Comparison of ENCODE assay signal across 6 cellular contexts in the genomic region with DNA sequence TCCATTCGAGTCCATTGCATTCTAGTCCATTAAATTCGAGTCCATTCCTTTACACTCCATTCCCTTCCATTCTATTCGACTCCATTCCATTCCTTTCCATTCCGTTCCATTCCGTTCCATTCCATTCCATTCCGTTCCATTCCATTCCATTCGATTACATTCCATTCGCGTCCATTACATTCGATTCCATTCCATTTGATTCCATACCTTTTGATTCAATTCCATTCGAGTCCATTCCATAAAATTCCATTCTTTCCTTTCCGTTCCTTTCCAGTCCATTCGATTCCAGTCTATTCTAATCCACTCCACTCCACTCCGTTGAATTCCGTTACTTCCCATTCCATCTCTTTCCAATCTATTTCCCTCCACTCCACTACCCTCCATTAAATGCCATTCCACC.
DNase-seq lines count a peak whose midpoint lies in the region; ATAC-seq, FAIRE-seq and TF ChIP-seq lines count a peak whose summit lies in the region.
"Not testable (repeated sequence)": the region's sequence is repeated elsewhere in the genome, so short reads cannot be mapped to it uniquely, and the experiment has no call there.

No MANE protein-coding gene starts in this region.

- not testable (repeated sequence) for H3K79me1 ChIP-seq in IMR-90 (ENCODE audit: low read depth in 1 of 2, low read length in 2 of 2); mesendoderm (ENCODE audit: low read length)

- H2AFZ ChIP-seq in IMR-90 (replicated peaks; ENCODE audit: low read length, poor library complexity); HepG2 (ENCODE audit: low read length): not testable (repeated sequence)

- not testable (repeated sequence) for H3K4me1 ChIP-seq in HUES48 (ENCODE audit: control insufficient read depth, insufficient read depth, low read length); IMR-90 (ENCODE audit: control insufficient read depth, insufficient read depth, low read length); iPS-18a (ENCODE audit: control insufficient read depth, low read depth, low read length); HepG2 (ENCODE audit: insufficient read depth, low read length); mesendoderm (ENCODE audit: control insufficient read depth, low read depth, low read length); subcutaneous abdominal adipose tissue (ENCODE audit: control insufficient read depth in 5 of 5, insufficient read depth in 5 of 5, low read length in 5 of 5)

- not testable (repeated sequence) for H3K56ac ChIP-seq in IMR-90 (ENCODE audit: extremely low read depth, insufficient read depth, low read length); mesendoderm (ENCODE audit: low read length)

- not testable (repeated sequence) for H2AK9ac ChIP-seq in IMR-90 (replicated peaks; ENCODE audit: low read depth, low read length, poor library complexity)

- H3K9me3 ChIP-seq in HUES48 (ENCODE audit: control insufficient read depth, insufficient read depth, low read length); HepG2 (ENCODE audit: low read length): not testable (repeated sequence)
- peaks cover 46% of the 10 kb centered on the region for H3K9me3 ChIP-seq in IMR-90 (ENCODE audit: control insufficient read depth, insufficient read depth, low read length)
- H3K9me3 ChIP-seq in iPS-18a (ENCODE audit: control insufficient read depth, low read depth, low read length), result peaks cover 100% of the 10 kb centered on the region
- peaks cover 31 to 100% (median 95%) of the 10 kb centered on the region in 5 donors for H3K9me3 ChIP-seq in subcutaneous abdominal adipose tissue (ENCODE audit: control insufficient read depth in 5 of 5, low read length in 5 of 5)

- not testable (repeated sequence) for FAIRE-seq in HepG2 (lab: Jason Lieb, UNC)

- not testable (repeated sequence) for H3K18ac ChIP-seq in IMR-90 (ENCODE audit: low read depth, low read length); mesendoderm (ENCODE audit: low read length)

- not testable (repeated sequence) for TF ChIP-seq CTCF in IMR-90 (conservative IDR thresholded peaks at IDR 0.05; ENCODE audit: low read depth, low read length); HepG2 (CRISPR knock-in tag; IDR thresholded peaks at IDR 0.05)

- H4K5ac ChIP-seq in IMR-90 (ENCODE audit: low read depth, low read length); mesendoderm (ENCODE audit: low read length): not testable (repeated sequence)

- TF ChIP-seq EP300 in HepG2 (IDR thresholded peaks at IDR 0.05; ENCODE audit: low read depth in 2 of 2, low read length in 2 of 2); HepG2 (CRISPR knock-in tag; IDR thresholded peaks at IDR 0.05; ENCODE audit: borderline replicate concordance): not testable (repeated sequence)

- H4K91ac ChIP-seq in IMR-90 (ENCODE audit: insufficient read depth, low read depth, low read length), result not testable (repeated sequence)

- intact Hi-C loops in IMR-90 (cut with micrococcal nuclease); HepG2 (cut with micrococcal nuclease; ENCODE audit: unreplicated experiment): not testable (repeated sequence)

- H2BK5ac ChIP-seq in IMR-90 (ENCODE audit: low read depth, low read length, poor library complexity, severe bottlenecking), result peak overlapping the region; percentile 71
- not testable (repeated sequence) for H2BK5ac ChIP-seq in mesendoderm (ENCODE audit: low read length)

- dilution Hi-C loops in IMR-90 (cut with HindIII; ENCODE audit: low sequenced_read_pairs, unreplicated experiment), result not testable (repeated sequence)

- not testable (repeated sequence) for H4K8ac ChIP-seq in IMR-90 (ENCODE audit: low read depth in 2 of 2, low read length in 2 of 2); mesendoderm (ENCODE audit: low read depth, low read length)

- not testable (repeated sequence) for BruUV-seq in IMR-90 (replicated peaks; lab: Mats Ljungman, UMichigan); HepG2 (replicated peaks; lab: Mats Ljungman, UMichigan)

- TF ChIP-seq POLR2A in IMR-90 (IDR thresholded peaks at IDR 0.05; ENCODE audit: low read depth, low read length); HepG2 (IDR thresholded peaks at IDR 0.05; ENCODE audit: insufficient read depth in 1 of 2, low read depth in 2 of 2, low read length in 2 of 2): not testable (repeated sequence)

- not testable (repeated sequence) for H3K23ac ChIP-seq in IMR-90 (ENCODE audit: low read depth, low read length); mesendoderm (ENCODE audit: low read length)

- not testable (repeated sequence) for H2BK120ac ChIP-seq in IMR-90 (ENCODE audit: low read depth, low read length); mesendoderm (ENCODE audit: low read depth, low read length)

- H3K4ac ChIP-seq in IMR-90 (ENCODE audit: low read depth, low read length); mesendoderm (ENCODE audit: low read depth, low read length): not testable (repeated sequence)

- H3K9me1 ChIP-seq in IMR-90 (ENCODE audit: insufficient read depth, low read length), result not testable (repeated sequence)

- H3K27ac ChIP-seq in HUES48 (ENCODE audit: low read depth, low read length); IMR-90 (ENCODE audit: insufficient read depth, low read length); iPS-18a (ENCODE audit: low read length); HepG2 (ENCODE audit: extremely low read length, insufficient read depth, low read length); mesendoderm (ENCODE audit: low read depth, low read length); subcutaneous abdominal adipose tissue (ENCODE audit: low read depth, low read length): not testable (repeated sequence)

- not testable (repeated sequence) for TF ChIP-seq RAD21 in IMR-90 (IDR thresholded peaks at IDR 0.05; ENCODE audit: low read length); HepG2 (CRISPR knock-in tag; IDR thresholded peaks at IDR 0.05)

- CTCF ChIA-PET in IMR-90 (lab: Yijun Ruan, JAX); HepG2 (lab: Yijun Ruan, JAX; ENCODE audit: low intra/inter-chr PET ratio, low total read pairs): not testable (repeated sequence)

- H4K20me1 ChIP-seq in IMR-90 (ENCODE audit: insufficient read depth, low read length); HepG2 (ENCODE audit: insufficient read depth, low read length): not testable (repeated sequence)

- not testable (repeated sequence) for H3K79me2 ChIP-seq in HepG2 (ENCODE audit: insufficient read depth, low read length); mesendoderm (ENCODE audit: control insufficient read depth, insufficient read depth, low read length)

- in situ Hi-C loops in IMR-90 (cut with MboI; ENCODE audit: low sequenced_read_pairs); HepG2 (cut with HindIII; ENCODE audit: extremely low pct_ligation_motif_present, low pct_unique_long_range_greater_than_20kb): not testable (repeated sequence)

- H3K27me3 ChIP-seq in HUES48 (ENCODE audit: control insufficient read depth, insufficient read depth, low read length); IMR-90 (ENCODE audit: control insufficient read depth, insufficient read depth, low read length); iPS-18a (ENCODE audit: control insufficient read depth, insufficient read depth, low read length); HepG2 (ENCODE audit: control insufficient read depth in 1 of 2, insufficient read depth in 2 of 2, low read length in 2 of 2); mesendoderm (ENCODE audit: insufficient read depth, low read length, poor library complexity); subcutaneous abdominal adipose tissue (ENCODE audit: control insufficient read depth in 5 of 5, insufficient read depth in 4 of 5, low read length in 5 of 5): not testable (repeated sequence)

- ATAC-seq in IMR-90 (ENCODE audit: low read depth); HepG2: not testable (repeated sequence)

- H3K9ac ChIP-seq in HUES48 (ENCODE audit: low read depth, low read length); IMR-90 (ENCODE audit: low read depth, low read length); iPS-18a (ENCODE audit: low read length); HepG2 (ENCODE audit: insufficient read depth, low read depth, low read length); mesendoderm (ENCODE audit: low read length); subcutaneous abdominal adipose tissue (ENCODE audit: low read length in 5 of 5): not testable (repeated sequence)

- not testable (repeated sequence) for H2AK5ac ChIP-seq in IMR-90 (ENCODE audit: low read depth, low read length); mesendoderm (ENCODE audit: low read length)

- H2BK15ac ChIP-seq in IMR-90 (ENCODE audit: low read depth, low read length); mesendoderm (replicated peaks; ENCODE audit: low read depth): not testable (repeated sequence)

- not testable (repeated sequence) for H3K36me3 ChIP-seq in HUES48 (ENCODE audit: control insufficient read depth, insufficient read depth, low read length); IMR-90 (ENCODE audit: control insufficient read depth, insufficient read depth, low read length); iPS-18a (ENCODE audit: control insufficient read depth, low read depth, low read length); HepG2 (replicated peaks in 1 of 2; ENCODE audit: control insufficient read depth in 1 of 2, insufficient read depth in 2 of 2, low read length in 2 of 2); mesendoderm (ENCODE audit: control insufficient read depth, insufficient read depth, low read length); subcutaneous abdominal adipose tissue (ENCODE audit: control insufficient read depth in 5 of 5, insufficient read depth in 5 of 5, low read length in 5 of 5)

- H3K4me2 ChIP-seq in IMR-90 (ENCODE audit: low read depth, low read length); HepG2 (ENCODE audit: low read depth, low read length); mesendoderm (ENCODE audit: low read length): not testable (repeated sequence)

- POLR2A ChIA-PET in IMR-90 (lab: Charles Lee; ENCODE audit: unreplicated experiment); HepG2 (lab: Yijun Ruan, JAX): not testable (repeated sequence)

- H2BK20ac ChIP-seq in IMR-90 (ENCODE audit: low read depth, low read length), result not testable (repeated sequence)

- peak overlapping the region; percentile 8 for H3K4me3 ChIP-seq in HUES48 (ENCODE audit: low read depth, low read length)
- H3K4me3 ChIP-seq in IMR-90 (ENCODE audit: insufficient read depth, low read depth, low read length); HepG2 (replicated peaks in 1 of 3; ENCODE audit: insufficient read depth in 1 of 3, low read depth in 2 of 3, low read length in 3 of 3): not testable (repeated sequence)
- H3K4me3 ChIP-seq in iPS-18a (ENCODE audit: low read length), result peak overlapping the region; percentile 0
- peak overlapping the region; percentile 7 for H3K4me3 ChIP-seq in mesendoderm (ENCODE audit: low read length)
- H3K4me3 ChIP-seq in subcutaneous abdominal adipose tissue (ENCODE audit: low read depth in 1 of 5, low read length in 5 of 5), result peak overlapping the region; percentile 0 to 34 (median 12)

- 62 to 100% methylated on average over 13 to 15 of the region's 15 CpGs for WGBS in IMR-90 (ENCODE audit: extremely low coverage in 2 of 2, insufficient read length in 1 of 2), 2 experiments
- WGBS in HepG2 (ENCODE audit: low lambda C conversion rate), result 46% methylated on average over 15 of the region's 15 CpGs
- WGBS in mesendoderm (ENCODE audit: extremely low coverage, insufficient coverage, low lambda C conversion rate), result 98% methylated on average over 14 of the region's 15 CpGs

- H3K14ac ChIP-seq in IMR-90 (replicated peaks; ENCODE audit: low read depth, low read length), result not testable (repeated sequence)

- not testable (repeated sequence) for DNase-seq in IMR-90; HepG2 (ENCODE audit: low spot score); mesendoderm
